1 cellular context compared by ENCODE assay signal in the genomic region with DNA sequence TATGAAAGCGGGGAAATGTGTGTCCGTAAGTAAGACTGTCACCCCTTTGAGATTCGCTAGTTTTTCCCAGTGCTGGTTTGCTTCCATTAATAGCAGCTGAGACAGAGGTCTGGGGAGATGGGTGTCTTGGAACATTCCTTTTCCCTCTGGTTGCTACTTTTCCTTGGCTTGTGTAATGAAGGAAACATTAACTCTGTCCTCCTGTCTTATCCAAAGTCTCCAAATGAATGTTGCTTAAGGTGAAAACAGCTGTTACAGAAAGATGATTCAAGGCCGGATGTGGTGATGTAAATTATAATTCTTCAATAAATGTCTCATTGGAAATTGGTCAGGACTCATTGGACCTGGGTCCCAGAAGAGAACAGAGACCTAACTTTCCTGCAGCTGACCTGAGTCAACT.
TF ChIP-seq lines count a peak whose summit lies in the region.

No MANE protein-coding gene starts in this region.

TF ChIP-seq in WTC11, 78 proteins besides CTCF, POLR2A, EP300 and RAD21 (continued from another document):
- TF ChIP-seq, protein P1, sequence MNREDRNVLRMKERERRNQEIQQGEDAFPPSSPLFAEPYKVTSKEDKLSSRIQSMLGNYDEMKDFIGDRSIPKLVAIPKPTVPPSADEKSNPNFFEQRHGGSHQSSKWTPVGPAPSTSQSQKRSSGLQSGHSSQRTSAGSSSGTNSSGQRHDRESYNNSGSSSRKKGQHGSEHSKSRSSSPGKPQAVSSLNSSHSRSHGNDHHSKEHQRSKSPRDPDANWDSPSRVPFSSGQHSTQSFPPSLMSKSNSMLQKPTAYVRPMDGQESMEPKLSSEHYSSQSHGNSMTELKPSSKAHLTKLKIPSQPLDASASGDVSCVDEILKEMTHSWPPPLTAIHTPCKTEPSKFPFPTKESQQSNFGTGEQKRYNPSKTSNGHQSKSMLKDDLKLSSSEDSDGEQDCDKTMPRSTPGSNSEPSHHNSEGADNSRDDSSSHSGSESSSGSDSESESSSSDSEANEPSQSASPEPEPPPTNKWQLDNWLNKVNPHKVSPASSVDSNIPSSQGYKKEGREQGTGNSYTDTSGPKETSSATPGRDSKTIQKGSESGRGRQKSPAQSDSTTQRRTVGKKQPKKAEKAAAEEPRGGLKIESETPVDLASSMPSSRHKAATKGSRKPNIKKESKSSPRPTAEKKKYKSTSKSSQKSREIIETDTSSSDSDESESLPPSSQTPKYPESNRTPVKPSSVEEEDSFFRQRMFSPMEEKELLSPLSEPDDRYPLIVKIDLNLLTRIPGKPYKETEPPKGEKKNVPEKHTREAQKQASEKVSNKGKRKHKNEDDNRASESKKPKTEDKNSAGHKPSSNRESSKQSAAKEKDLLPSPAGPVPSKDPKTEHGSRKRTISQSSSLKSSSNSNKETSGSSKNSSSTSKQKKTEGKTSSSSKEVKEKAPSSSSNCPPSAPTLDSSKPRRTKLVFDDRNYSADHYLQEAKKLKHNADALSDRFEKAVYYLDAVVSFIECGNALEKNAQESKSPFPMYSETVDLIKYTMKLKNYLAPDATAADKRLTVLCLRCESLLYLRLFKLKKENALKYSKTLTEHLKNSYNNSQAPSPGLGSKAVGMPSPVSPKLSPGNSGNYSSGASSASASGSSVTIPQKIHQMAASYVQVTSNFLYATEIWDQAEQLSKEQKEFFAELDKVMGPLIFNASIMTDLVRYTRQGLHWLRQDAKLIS (CRISPR knock-in tag; IDR thresholded peaks at IDR 0.05; ENCODE audit: borderline replicate concordance), result no peak
